Comparison of ENCODE assay signal across 21 cellular contexts in genomic region chr2:239790721-239791120, GRCh38.
DNase-seq lines count a peak whose midpoint lies in the region; ATAC-seq, FAIRE-seq and TF ChIP-seq lines count a peak whose summit lies in the region.
"Had no signal": no experiment of that assay in that cellular context is flagged by ENCODE, and none has a peak within 500 bp of the region (broad histone marks: within the 10 kb centered on the region; RNA-seq: fewer than 3 reads in every experiment).

No MANE protein-coding gene starts in this region.

- TF ChIP-seq POLR2A in HepG2 (IDR thresholded peaks at IDR 0.05; ENCODE audit: insufficient read depth in 1 of 2, low read depth in 2 of 2, low read length in 2 of 2), result no peak
- TF ChIP-seq POLR2A in stomach (IDR thresholded peaks at IDR 0.05), result no peak

- BruUV-seq in HepG2 (replicated peaks; lab: Mats Ljungman, UMichigan), result no TSS peak

- WGBS in HepG2 (ENCODE audit: low lambda C conversion rate), result 8% methylated on average over 6 of the region's 9 CpGs
- 72 to 86% (median 79%) methylated on average over 5 to 9 of the region's 9 CpGs for WGBS in stomach, 5 donors

- H2AFZ ChIP-seq in DND-41 (ENCODE audit: low read depth, low read length) (no peak overlapping the region), HepG2 (ENCODE audit: low read length) (no peak overlapping the region)

- H3K79me2 ChIP-seq in DND-41 (ENCODE audit: insufficient read depth, low read length) (no peaks in the 10 kb centered on the region), HepG2 (ENCODE audit: insufficient read depth, low read length) (no peaks in the 10 kb centered on the region)

- intact Hi-C loops in HepG2 (cut with micrococcal nuclease; ENCODE audit: unreplicated experiment) (no loop called here), stomach (cut with DNase I; ENCODE audit: low total_unique reads) (no loop called here)

- POLR2A ChIA-PET in HepG2 (lab: Yijun Ruan, JAX), result no interaction called here

- TF ChIP-seq CTCF in DND-41 (IDR thresholded peaks at IDR 0.05; ENCODE audit: borderline replicate concordance, extremely low read depth, low read length, poor library complexity, severe bottlenecking) (no peak), HepG2 (CRISPR knock-in tag; IDR thresholded peaks at IDR 0.05) (no peak), stomach (IDR thresholded peaks at IDR 0.05) (no peak)

- in situ Hi-C loops in HepG2 (cut with HindIII; ENCODE audit: extremely low pct_ligation_motif_present, low pct_unique_long_range_greater_than_20kb) (no loop called here), HAP-1 (cut with MboI; ENCODE audit: low sequenced_read_pairs) (no loop called here)

- no peak for TF ChIP-seq RAD21 in HepG2 (CRISPR knock-in tag; IDR thresholded peaks at IDR 0.05)

- H3K27ac ChIP-seq in BLaER1, result peak overlapping the region; percentile 45; the same call in 1 of the 2 replicates
- H3K27ac ChIP-seq in DND-41 (ENCODE audit: low read length), result peak overlapping the region; percentile 28; the same call in 1 of the 2 replicates
- H3K27ac ChIP-seq in HepG2 (ENCODE audit: extremely low read length, insufficient read depth, low read length), result no peak overlapping the region
- H3K27ac ChIP-seq in stomach, result no peak overlapping the region
- H3K27ac ChIP-seq: A549, KMS-11, SJCRH30 had no signal

- ATAC-seq in DND-41 (ENCODE audit: insufficient read depth, low read depth), result 0 out of 3 replicates have a peak, but pooled peaks have one; percentile 47
- ATAC-seq in HepG2, result peak; percentile 19; the same call in 1 of the 3 replicates
- no peak for ATAC-seq in HG02588 (IDR thresholded peaks at IDR 0.05; ENCODE audit: unreplicated experiment)
- ATAC-seq: A549, PC-3 had no signal

- H3K36me3 ChIP-seq in BLaER1, result no peaks in the 10 kb centered on the region
- no peaks in the 10 kb centered on the region for H3K36me3 ChIP-seq in DND-41 (ENCODE audit: insufficient read depth, low read length)
- H3K36me3 ChIP-seq in HepG2 (replicated peaks in 1 of 2; ENCODE audit: control insufficient read depth in 1 of 2, insufficient read depth in 2 of 2, low read length in 2 of 2), result no peaks in the 10 kb centered on the region
- H3K36me3 ChIP-seq in stomach, result no peaks in the 10 kb centered on the region
- H3K36me3 ChIP-seq in HAP-1 (replicated peaks), result no peaks in the 10 kb centered on the region
- H3K36me3 ChIP-seq: SJCRH30 had no signal

- H3K4me1 ChIP-seq in BLaER1 (peaks cover 52% of the 10 kb centered on the region), DND-41 (ENCODE audit: insufficient read depth, low read length) (peaks cover 11% of the 10 kb centered on the region; the same call in 1 of the 2 replicates), HepG2 (ENCODE audit: insufficient read depth, low read length) (no peaks in the 10 kb centered on the region), stomach (no peaks in the 10 kb centered on the region), HAP-1 (no peaks in the 10 kb centered on the region)
- H3K4me1 ChIP-seq: A549, SJCRH30 had no signal

- H3K27me3 ChIP-seq in BLaER1, result no peaks in the 10 kb centered on the region
- H3K27me3 ChIP-seq in DND-41 (ENCODE audit: insufficient read depth, low read length, poor library complexity), result no peaks in the 10 kb centered on the region
- H3K27me3 ChIP-seq in HepG2 (ENCODE audit: control insufficient read depth in 1 of 2, insufficient read depth in 2 of 2, low read length in 2 of 2), result peaks cover 5 to 51% of the 10 kb centered on the region in 2 experiments; a peak in 4 of 5 replicates
- no peaks in the 10 kb centered on the region for H3K27me3 ChIP-seq in stomach
- 0 out of 2 replicates have a peak, but pooled peaks cover 2% of the 10 kb centered on the region for H3K27me3 ChIP-seq in HAP-1 (ENCODE audit: low read depth)

- no peak for DNase-seq in DND-41
- no peak for DNase-seq in HepG2 (ENCODE audit: low spot score)
- peak; percentile 10 for DNase-seq in stomach
- DNase-seq in NCI-H774 (lab: John Stamatoyannopoulos, UW), result no peak
- no peak for DNase-seq in HAP-1 (ENCODE audit: low spot score in 2 of 2)
- DNase-seq: C1 segment of cervical spinal cord, DMS 273 treated with DMSO at 0.1 percent for 48 hours, H7, MV-4-11, NCI-H1694 treated with DMSO at 0.1 percent for 48 hours, NCI-H2107, NCI-H2227 treated with DMSO at 0.1 percent for 48 hours, NCI-H524 treated with DMSO at 0.1 percent for 48 hours, PC-3, RPMI8226, SJCRH30 had no signal

- H3K4me3 ChIP-seq in BLaER1, result no peak overlapping the region
- no peak overlapping the region for H3K4me3 ChIP-seq in DND-41 (ENCODE audit: low read depth in 1 of 2, low read length in 2 of 2)
- no peak overlapping the region for H3K4me3 ChIP-seq in HepG2 (replicated peaks in 1 of 3; ENCODE audit: insufficient read depth in 1 of 3, low read depth in 2 of 3, low read length in 3 of 3)
- no peak overlapping the region for H3K4me3 ChIP-seq in stomach
- H3K4me3 ChIP-seq in HAP-1, result no peak overlapping the region
- H3K4me3 ChIP-seq: A549, SJCRH30 had no signal

- no peak for FAIRE-seq in HepG2 (lab: Jason Lieb, UNC)
- FAIRE-seq: A549, G401.6 had no signal

- H3K9me3 ChIP-seq in BLaER1 (peaks cover 5% of the 10 kb centered on the region), DND-41 (ENCODE audit: insufficient read depth, low read length, severe bottlenecking) (no peaks in the 10 kb centered on the region), HepG2 (ENCODE audit: low read length) (no peaks in the 10 kb centered on the region; the same call in 1 of the 2 replicates), stomach (peaks cover 0 to 15% (median 9%) of the 10 kb centered on the region in 4 donors), HAP-1 (no peaks in the 10 kb centered on the region)
- H3K9me3 ChIP-seq: SJCRH30 had no signal

- H3K4me2 ChIP-seq in BLaER1 (peak overlapping the region; percentile 70), DND-41 (ENCODE audit: insufficient read depth, low read length) (no peak overlapping the region), HepG2 (ENCODE audit: low read depth, low read length) (no peak overlapping the region)
- H3K4me2 ChIP-seq: A549, KMS-11 had no signal

- H3K9ac ChIP-seq in BLaER1 (peak overlapping the region; percentile 12; the same call in 1 of the 2 replicates), DND-41 (ENCODE audit: low read depth, low read length) (no peak overlapping the region), HepG2 (ENCODE audit: insufficient read depth, low read depth, low read length) (no peak overlapping the region)
- H3K9ac ChIP-seq: KMS-11 had no signal

- H4K20me1 ChIP-seq in BLaER1 (no peaks in the 10 kb centered on the region), DND-41 (ENCODE audit: insufficient read depth, low read length) (no peaks in the 10 kb centered on the region), HepG2 (ENCODE audit: insufficient read depth, low read length) (no peaks in the 10 kb centered on the region; the same call in 1 of the 2 replicates)

- CTCF ChIA-PET in HepG2 (lab: Yijun Ruan, JAX; ENCODE audit: low intra/inter-chr PET ratio, low total read pairs), result no interaction called here

- TF ChIP-seq EP300 in HepG2 (IDR thresholded peaks at IDR 0.05; ENCODE audit: low read depth in 2 of 2, low read length in 2 of 2) (no peak), HepG2 (CRISPR knock-in tag; IDR thresholded peaks at IDR 0.05; ENCODE audit: borderline replicate concordance) (no peak), stomach (IDR thresholded peaks at IDR 0.05) (no peak)

TF ChIP-seq in HepG2, 621 proteins besides CTCF, POLR2A, EP300 and RAD21 (continues in another document):
- TF ChIP-seq MAFK (conservative IDR thresholded peaks at IDR 0.05 in 1 of 2, IDR thresholded peaks at IDR 0.05 in 1 of 2; ENCODE audit: low read length in 2 of 2) (no peak), HOXA7 (CRISPR knock-in tag; IDR thresholded peaks at IDR 0.05) (no peak), MLLT10 (CRISPR knock-in tag; IDR thresholded peaks at IDR 0.05) (no peak), ZNF687 (CRISPR knock-in tag; IDR thresholded peaks at IDR 0.05) (no peak), ZNF790 (CRISPR knock-in tag; IDR thresholded peaks at IDR 0.05; ENCODE audit: borderline replicate concordance) (no peak), ZNF34 (CRISPR knock-in tag; IDR thresholded peaks at IDR 0.05; ENCODE audit: borderline replicate concordance) (no peak), ATF4 (CRISPR knock-in tag; IDR thresholded peaks at IDR 0.05) (no peak), SOX6 (IDR thresholded peaks at IDR 0.05) (no peak), SOX6 (CRISPR knock-in tag; IDR thresholded peaks at IDR 0.05) (no peak), ZMYM2 (CRISPR knock-in tag; IDR thresholded peaks at IDR 0.05) (no peak)

Comparison
In these comparisons a context has a peak if more than half of its experiments do, and no peak if none do; other contexts are left out.
1. H3K27ac ChIP-seq: peak in BLaER1 (single experiment) and DND-41 (single experiment); none in HepG2 (single experiment) and stomach (0 of 5).